In genomic region chr10:3869036-3869435, GRCh38 we compare ENCODE assay signal across 12 cellular contexts.
DNase-seq lines count a peak whose midpoint lies in the region; ATAC-seq and TF ChIP-seq lines count a peak whose summit lies in the region.
"Had no signal": no experiment of that assay in that cellular context is flagged by ENCODE, and none has a peak within 500 bp of the region (broad histone marks: within the 10 kb centered on the region; RNA-seq: fewer than 3 reads in every experiment).

No MANE protein-coding gene starts in this region.

- TF ChIP-seq RAD21 in SK-N-SH (IDR thresholded peaks at IDR 0.05; ENCODE audit: low read length) = no peak

- H3F3A ChIP-seq in SK-N-SH (replicated peaks; ENCODE audit: insufficient read depth) = peaks cover 3% of the 10 kb centered on the region

- no peaks in the 10 kb centered on the region for H3K27me3 ChIP-seq in SK-N-SH (ENCODE audit: insufficient read depth)
- H3K27me3 ChIP-seq: BE2C, esophagus squamous epithelium had no signal

- no peak for TF ChIP-seq EP300 in SK-N-SH (IDR thresholded peaks at IDR 0.05; ENCODE audit: borderline replicate concordance in 1 of 2, low read depth in 1 of 2, low read length in 1 of 2)

- H3K36me3 Mint-ChIP-seq in CD14-positive monocyte = no peaks in the 10 kb centered on the region

- no peaks in the 10 kb centered on the region for H3K79me2 ChIP-seq in SK-N-SH (ENCODE audit: insufficient read depth)

- no peaks in the 10 kb centered on the region for H3K36me3 ChIP-seq in SK-N-SH (replicated peaks in 1 of 2; ENCODE audit: control insufficient read depth in 1 of 2, insufficient read depth in 2 of 2, low read length in 1 of 2)
- H3K36me3 ChIP-seq: BE2C, esophagus squamous epithelium had no signal

- H3K9me3 ChIP-seq in SK-N-SH = no peaks in the 10 kb centered on the region
- H3K9me3 ChIP-seq: BE2C, esophagus squamous epithelium had no signal

- H4K20me1 ChIP-seq in SK-N-SH (ENCODE audit: insufficient read depth) = no peaks in the 10 kb centered on the region

- CTCF ChIA-PET in SK-N-SH (lab: Yijun Ruan, JAX) = no interaction called here

- peak; percentile 31 for ATAC-seq in GM18870 (IDR thresholded peaks at IDR 0.05; ENCODE audit: unreplicated experiment)
- ATAC-seq in HG03520 (IDR thresholded peaks at IDR 0.05; ENCODE audit: unreplicated experiment) = peak; percentile 42
- ATAC-seq in GM19035 (IDR thresholded peaks at IDR 0.05; ENCODE audit: unreplicated experiment) = no peak

- no peak overlapping the region for H3K4me3 Mint-ChIP-seq in CD14-positive monocyte
- H3K4me3 Mint-ChIP-seq: central memory CD8-positive, alpha-beta T cell had no signal

- DNase-seq in CD14-positive monocyte (ENCODE audit: low spot score) (no peak), left kidney (ENCODE audit: low read depth, low spot score) (peak; percentile 23), NCI-H146 (lab: John Stamatoyannopoulos, UW) (no peak), SK-N-SH (no peak)
- no peak for DNase-seq in central memory CD4-positive, alpha-beta T cell
- DNase-seq: BE2C, esophagus squamous epithelium, SHP77 had no signal

- POLR2A ChIA-PET in SK-N-SH (lab: Yijun Ruan, JAX) = no interaction called here

- no peak overlapping the region for H3K4me3 ChIP-seq in SK-N-SH (ENCODE audit: low read depth in 2 of 2, low read length in 1 of 2)
- H3K4me3 ChIP-seq: esophagus squamous epithelium had no signal

- TF ChIP-seq CTCF in CD14-positive monocyte (IDR thresholded peaks at IDR 0.05) (no peak), SK-N-SH (IDR thresholded peaks at IDR 0.05) (no peak)

- no peaks in the 10 kb centered on the region for H3K27me3 Mint-ChIP-seq in CD14-positive monocyte (ENCODE audit: low read depth in 3 of 3)
- H3K27me3 Mint-ChIP-seq: central memory CD8-positive, alpha-beta T cell had no signal

- no peak overlapping the region for H3K9ac ChIP-seq in SK-N-SH

- H2AFZ ChIP-seq in SK-N-SH (ENCODE audit: low read depth) = no peak overlapping the region

- H3K9me3 Mint-ChIP-seq in CD14-positive monocyte = peaks cover 0 to 3% (median 0%) of the 10 kb centered on the region in 7 donors
- H3K9me3 Mint-ChIP-seq: central memory CD8-positive, alpha-beta T cell had no signal

- H3K27ac ChIP-seq in SK-N-SH (ENCODE audit: low read depth in 2 of 2, low read length in 1 of 2) = no peak overlapping the region
- H3K27ac ChIP-seq: esophagus squamous epithelium had no signal

- intact Hi-C loops in CD14-positive monocyte (cut with micrococcal nuclease) = no loop called here

- H3K27ac Mint-ChIP-seq in CD14-positive monocyte = peak overlapping the region in 5 of 7 donors; percentile 5 to 61 (median 31)

- no peak overlapping the region for H3K4me2 ChIP-seq in SK-N-SH

- no peaks in the 10 kb centered on the region for H3K4me1 ChIP-seq in SK-N-SH (ENCODE audit: control insufficient read depth in 1 of 2, insufficient read depth in 2 of 2, low read depth in 1 of 2, low read length in 1 of 2)
- H3K4me1 ChIP-seq: BE2C had no signal

- H3K9me2 ChIP-seq in SK-N-SH = no peaks in the 10 kb centered on the region

- H3K4me1 Mint-ChIP-seq in CD14-positive monocyte = peaks cover 17% of the 10 kb centered on the region

TF ChIP-seq in SK-N-SH, 30 proteins besides CTCF, POLR2A, EP300 and RAD21:
- no peak for TF ChIP-seq REST (IDR thresholded peaks at IDR 0.05; ENCODE audit: low read depth, low read length)
- no peak for TF ChIP-seq RCOR1 (IDR thresholded peaks at IDR 0.05; ENCODE audit: low read length)
- no peak for TF ChIP-seq PBX3 (IDR thresholded peaks at IDR 0.05)
- no peak for TF ChIP-seq MAX (IDR thresholded peaks at IDR 0.05; ENCODE audit: low read depth)
- no peak for TF ChIP-seq USF2 (IDR thresholded peaks at IDR 0.05; ENCODE audit: borderline replicate concordance, low read depth, low read length)
- no peak for TF ChIP-seq GABPA (IDR thresholded peaks at IDR 0.05; ENCODE audit: low read depth)
- no peak for TF ChIP-seq TCF12 (IDR thresholded peaks at IDR 0.05)
- no peak for TF ChIP-seq FOXM1 (IDR thresholded peaks at IDR 0.05; ENCODE audit: low read depth)
- TF ChIP-seq FOXJ3 (CRISPR knock-in tag; IDR thresholded peaks at IDR 0.05) = no peak
- no peak for TF ChIP-seq RFX5 (IDR thresholded peaks at IDR 0.05; ENCODE audit: low read length)
- no peak for TF ChIP-seq GATA2 (CRISPR knock-in tag; IDR thresholded peaks at IDR 0.05)
- no peak for TF ChIP-seq EZH2phosphoT487 (IDR thresholded peaks at IDR 0.05; ENCODE audit: borderline replicate concordance, low read depth)
- no peak for TF ChIP-seq MXI1 (IDR thresholded peaks at IDR 0.05; ENCODE audit: low read depth, low read length)
- no peak for TF ChIP-seq SIN3A (IDR thresholded peaks at IDR 0.05; ENCODE audit: borderline replicate concordance, low read depth, low read length)
- no peak for TF ChIP-seq POLR2AphosphoS5 (IDR thresholded peaks at IDR 0.05; ENCODE audit: low read depth, low read length)
- no peak for TF ChIP-seq TEAD4 (IDR thresholded peaks at IDR 0.05; ENCODE audit: borderline replicate concordance, insufficient read depth)
- no peak for TF ChIP-seq CHD2 (IDR thresholded peaks at IDR 0.05; ENCODE audit: low read length, partially characterized antibody)
